In genomic region chr19:33603377-33603776, GRCh38 we compare ENCODE assay signal across 19 cellular contexts. TPM values are rescaled to one million over a fixed set of nuclear protein-coding genes. Genes with fewer than 3 reads are reported as not detected.
DNase-seq lines count a peak whose midpoint lies in the region; ATAC-seq and TF ChIP-seq lines count a peak whose summit lies in the region.
"Had no signal": no experiment of that assay in that cellular context is flagged by ENCODE, and none has a peak within 500 bp of the region (broad histone marks: within the 10 kb centered on the region; RNA-seq: fewer than 3 reads in every experiment).

No MANE protein-coding gene starts in this region.

- ATAC-seq in GM23338, result peak; percentile 35; the same call in 1 of the 3 replicates
- no peak for ATAC-seq in GM21390 (IDR thresholded peaks at IDR 0.05; ENCODE audit: unreplicated experiment)
- ATAC-seq: GM12878, HepG2 had no signal

- H3K27me3 Mint-ChIP-seq in GM23338 (ENCODE audit: insufficient read depth, low read depth, poor library complexity), result peaks cover 2% of the 10 kb centered on the region

- no peak overlapping the region for H3K27ac ChIP-seq in GM23338 (ENCODE audit: low read depth)
- no peak overlapping the region for H3K27ac ChIP-seq in right atrium auricular region
- H3K27ac ChIP-seq: BLaER1 treated with 17β-estradiol and CSF1 and Interleukin-3, amounts not matched to agents 10 nM and 100 nM; GM23248 had no signal

- H3K9me2 ChIP-seq in GM23338 (ENCODE audit: insufficient read depth), result peaks cover 3% of the 10 kb centered on the region; the same call in 1 of the 2 replicates

- peak overlapping the region; percentile 64; the same call in 1 of the 2 replicates for H3K4me2 ChIP-seq in GM23338
- H3K4me2 ChIP-seq: BLaER1 treated with 17β-estradiol and CSF1 and Interleukin-3, amounts not matched to agents 10 nM and 100 nM had no signal

- H2AFZ ChIP-seq in GM23338, result peak overlapping the region; percentile 85
- H2AFZ ChIP-seq: GM23248 had no signal

- H3K27me3 ChIP-seq in GM23338 (ENCODE audit: insufficient read depth), result no peaks in the 10 kb centered on the region
- H3K27me3 ChIP-seq in right atrium auricular region, result no peaks in the 10 kb centered on the region
- H3K27me3 ChIP-seq: BLaER1 treated with 17β-estradiol and CSF1 and Interleukin-3, amounts not matched to agents 10 nM and 100 nM had no signal

- no peaks in the 10 kb centered on the region for H4K20me1 ChIP-seq in GM23338 (replicated peaks; ENCODE audit: insufficient read depth)
- H4K20me1 ChIP-seq: BLaER1 treated with 17β-estradiol and CSF1 and Interleukin-3, amounts not matched to agents 10 nM and 100 nM had no signal

- TF ChIP-seq CTCF in GM23338 (conservative IDR thresholded peaks at IDR 0.05; ENCODE audit: low read depth in 2 of 2) (no peak), epithelial cell of esophagus (IDR thresholded peaks at IDR 0.05; ENCODE audit: insufficient read depth, low read depth, low read length, missing control alignments) (no peak), right atrium auricular region (IDR thresholded peaks at IDR 0.05) (no peak)

- H3K36me3 Mint-ChIP-seq in GM23338 (ENCODE audit: low read depth), result peaks cover 5% of the 10 kb centered on the region
- H3K36me3 Mint-ChIP-seq: CD4-positive, CD25-positive, alpha-beta regulatory T cell had no signal

- DNase-seq in NCI-H748 treated with DMSO at 0.1 percent for 48 hours (lab: John Stamatoyannopoulos, UW), result peak; percentile 39
- DNase-seq in NCI-H748 (lab: John Stamatoyannopoulos, UW; ENCODE audit: unreplicated experiment), result no peak
- DNase-seq in GM23338 (ENCODE audit: low spot score), result no peak
- DNase-seq in SHP77 (lab: John Stamatoyannopoulos, UW), result peak; percentile 18 to 50
- DNase-seq in epithelial cell of esophagus (ENCODE audit: low read depth), result peak; percentile 35
- no peak for DNase-seq in DMS 273 treated with DMSO at 0.1 percent for 48 hours (lab: John Stamatoyannopoulos, UW)
- no peak for DNase-seq in right atrium auricular region (ENCODE audit: low spot score)
- DNase-seq: 8988T; ACHN; CD4-positive, CD25-positive, alpha-beta regulatory T cell; DMS79; GM23248 had no signal

- H3K4me1 ChIP-seq in GM23338 (ENCODE audit: insufficient read depth), result peaks cover 15% of the 10 kb centered on the region
- no peaks in the 10 kb centered on the region for H3K4me1 ChIP-seq in right atrium auricular region
- H3K4me1 ChIP-seq: HAP-1 had no signal

- no peaks in the 10 kb centered on the region for H3F3A ChIP-seq in GM23338 (replicated peaks; ENCODE audit: low read depth)

- H3K9me3 ChIP-seq in right atrium auricular region, result peaks cover 5 to 31% of the 10 kb centered on the region in 2 donors

- peaks cover 23% of the 10 kb centered on the region for H3K9me3 Mint-ChIP-seq in GM23338

- H3K36me3 ChIP-seq in GM23338 (ENCODE audit: insufficient read depth), result peaks cover 9% of the 10 kb centered on the region
- no peaks in the 10 kb centered on the region for H3K36me3 ChIP-seq in right atrium auricular region
- H3K36me3 ChIP-seq: BLaER1 treated with 17β-estradiol and CSF1 and Interleukin-3, amounts not matched to agents 10 nM and 100 nM; HAP-1 had no signal

- H3K4me3 Mint-ChIP-seq in GM23338, result no peak overlapping the region
- H3K4me3 Mint-ChIP-seq: CD4-positive, CD25-positive, alpha-beta regulatory T cell had no signal

- H3K4me3 ChIP-seq in GM23338 (no peak overlapping the region), epithelial cell of esophagus (ENCODE audit: low read length) (no peak overlapping the region), right atrium auricular region (no peak overlapping the region)
- H3K4me3 ChIP-seq: BLaER1 treated with 17β-estradiol and CSF1 and Interleukin-3, amounts not matched to agents 10 nM and 100 nM; GM12878; GM23248; HAP-1 had no signal

- peaks cover 13% of the 10 kb centered on the region for H3K4me1 Mint-ChIP-seq in GM23338
- H3K4me1 Mint-ChIP-seq: CD4-positive, CD25-positive, alpha-beta regulatory T cell had no signal

- H3K27ac Mint-ChIP-seq in GM23338, result no peak overlapping the region
- H3K27ac Mint-ChIP-seq: CD4-positive, CD25-positive, alpha-beta regulatory T cell had no signal

- no peaks in the 10 kb centered on the region for H3K79me2 ChIP-seq in GM23338 (replicated peaks; ENCODE audit: insufficient read depth)

TF ChIP-seq in GM23338, 12 proteins besides CTCF, POLR2A, EP300 and RAD21 (continues in another document):
- TF ChIP-seq EZH2 (IDR thresholded peaks at IDR 0.05; ENCODE audit: low read depth, unreplicated experiment) (no peak), REST (IDR thresholded peaks at IDR 0.05; ENCODE audit: unreplicated experiment) (no peak), NANOG (IDR thresholded peaks at IDR 0.05; ENCODE audit: borderline replicate concordance) (no peak), JUNB (IDR thresholded peaks at IDR 0.05; ENCODE audit: unreplicated experiment) (no peak), ZNF114 (CRISPR knock-in tag; IDR thresholded peaks at IDR 0.05) (no peak)

RNA-seq across cellular contexts. Expression of gene CHST8, which starts 18.4 kb away (rescaled TPM):
- 23.8 and 38.2 TPM in 2 replicates for total RNA-seq in GM23338 (2014; rRNA removed; shearing (Covaris generic))
- polyA plus RNA-seq in GM23338 (2016; fragmentation: Nextera tagmentation; extraction: Ambion mirVana), result 9.3 and 10.7 TPM in 2 replicates
- under 1 TPM in 1 of 2 donors, not detected in 1; 0.43 TPM for total RNA-seq in right atrium auricular region
- total RNA-seq: G401, GM12878, HepG2, HT1080 had no signal
- polyA plus RNA-seq: CD4-positive, CD25-positive, alpha-beta regulatory T cell; HepG2 had no signal

Comparison
In these comparisons a context has a peak if more than half of its experiments do, and no peak if none do; other contexts are left out.
1. DNase-seq: peak in NCI-H748 treated with DMSO at 0.1 percent for 48 hours (single experiment), SHP77 (2 of 2) and epithelial cell of esophagus (single experiment); none in NCI-H748 (single experiment), GM23338 (single experiment), DMS 273 treated with DMSO at 0.1 percent for 48 hours (single experiment) and right atrium auricular region (single experiment).
2. RNA of gene CHST8, which starts 18.4 kb away (total RNA-seq): 23.8 to 38.2 TPM in GM23338; 0.43 TPM in right atrium auricular region; every median in the first group is over 10 times any median in the second.